ENCODE assay signal across 1 cellular context in genomic region chr19:33064778-33065550, GRCh38.
TF ChIP-seq lines count a peak whose summit lies in the region.

TSS of gene RHPN2 (minus strand) at chr19:33064888. CDS start at chr19:33064852, 36 bp downstream.

TF ChIP-seq in HepG2, 621 proteins besides CTCF, POLR2A, EP300 and RAD21 (continued from another document and continues in another):
- TF ChIP-seq CREBL2 (CRISPR knock-in tag; IDR thresholded peaks at IDR 0.05; ENCODE audit: borderline replicate concordance) (no peak), ZHX1 (CRISPR knock-in tag; IDR thresholded peaks at IDR 0.05; ENCODE audit: low read depth) (0 out of 2 replicates have a peak, but pooled peaks have one; percentile 29), ZFX (CRISPR knock-in tag; IDR thresholded peaks at IDR 0.05; ENCODE audit: low read depth) (peak; percentile 24; the same call in 1 of the 2 replicates), PHF8 (CRISPR knock-in tag; IDR thresholded peaks at IDR 0.05) (peak; percentile 34), ZNF3 (CRISPR knock-in tag; IDR thresholded peaks at IDR 0.05) (no peak), ARHGAP35 (CRISPR knock-in tag; IDR thresholded peaks at IDR 0.05; ENCODE audit: borderline replicate concordance) (peak; percentile 31; the same call in 1 of the 2 replicates), IRF9 (CRISPR knock-in tag; IDR thresholded peaks at IDR 0.05; ENCODE audit: borderline replicate concordance) (no peak), ZNF17 (CRISPR knock-in tag; IDR thresholded peaks at IDR 0.05) (no peak), ATF4 (CRISPR knock-in tag; IDR thresholded peaks at IDR 0.05) (0 out of 4 replicates have a peak, but pooled peaks of 1 of the 2 experiments have one; percentile 12), ZNF335 (CRISPR knock-in tag; IDR thresholded peaks at IDR 0.05) (no peak), GPBP1L1 (CRISPR knock-in tag; IDR thresholded peaks at IDR 0.05) (no peak), SALL1 (CRISPR knock-in tag; IDR thresholded peaks at IDR 0.05) (peak; percentile 59), MXD1 (CRISPR knock-in tag; IDR thresholded peaks at IDR 0.05) (no peak), DMAP1 (CRISPR knock-in tag; IDR thresholded peaks at IDR 0.05) (0 out of 2 replicates have a peak, but pooled peaks have one; percentile 12), TP53 (CRISPR knock-in tag; conservative IDR thresholded peaks at IDR 0.05) (no peak), BORCS8-MEF2B (CRISPR knock-in tag; IDR thresholded peaks at IDR 0.05) (peak; percentile 31; the same call in 1 of the 2 replicates), THAP7 (CRISPR knock-in tag; IDR thresholded peaks at IDR 0.05) (no peak), ZMYM4 (CRISPR knock-in tag; IDR thresholded peaks at IDR 0.05) (no peak), RCOR2 (CRISPR knock-in tag; IDR thresholded peaks at IDR 0.05) (no peak), MZF1 (CRISPR knock-in tag; IDR thresholded peaks at IDR 0.05; ENCODE audit: borderline replicate concordance) (no peak), GABPA (IDR thresholded peaks at IDR 0.05; ENCODE audit: low read depth, low read length) (no peak), GABPA (CRISPR knock-in tag; IDR thresholded peaks at IDR 0.05; ENCODE audit: low read depth) (no peak), ZBTB42 (CRISPR knock-in tag; IDR thresholded peaks at IDR 0.05) (no peak), ZXDC (CRISPR knock-in tag; IDR thresholded peaks at IDR 0.05) (no peak), KLF15 (CRISPR knock-in tag; IDR thresholded peaks at IDR 0.05; ENCODE audit: borderline replicate concordance) (no peak), MLXIP (CRISPR knock-in tag; IDR thresholded peaks at IDR 0.05; ENCODE audit: borderline replicate concordance) (no peak), ETV6 (CRISPR knock-in tag; conservative IDR thresholded peaks at IDR 0.05) (0 out of 2 replicates have a peak, but pooled peaks have one; percentile 46), EEA1 (CRISPR knock-in tag; IDR thresholded peaks at IDR 0.05; ENCODE audit: borderline replicate concordance) (no peak), ZNF772 (CRISPR knock-in tag; IDR thresholded peaks at IDR 0.05) (no peak), ZNF24 (IDR thresholded peaks at IDR 0.05) (no peak), DNMT3B (CRISPR knock-in tag; conservative IDR thresholded peaks at IDR 0.05) (no peak), AHDC1 (CRISPR knock-in tag; IDR thresholded peaks at IDR 0.05; ENCODE audit: borderline replicate concordance) (no peak), ZNF205 (CRISPR knock-in tag; IDR thresholded peaks at IDR 0.05) (no peak), ZNF615 (CRISPR knock-in tag; IDR thresholded peaks at IDR 0.05; ENCODE audit: borderline replicate concordance) (no peak), NONO (IDR thresholded peaks at IDR 0.05) (no peak), NONO (CRISPR knock-in tag; conservative IDR thresholded peaks at IDR 0.05) (peak; percentile 61; the same call in 1 of the 2 replicates), THAP9 (CRISPR knock-in tag; IDR thresholded peaks at IDR 0.05; ENCODE audit: borderline replicate concordance) (no peak), ZNF432 (CRISPR knock-in tag; IDR thresholded peaks at IDR 0.05; ENCODE audit: borderline replicate concordance) (no peak), ZNF564 (CRISPR knock-in tag; IDR thresholded peaks at IDR 0.05) (no peak)
